9 cellular contexts compared by ENCODE assay signal in genomic region chr3:115836944-115837343, GRCh38.
DNase-seq lines count a peak whose midpoint lies in the region; ATAC-seq and TF ChIP-seq lines count a peak whose summit lies in the region.
"Had no signal": no experiment of that assay in that cellular context is flagged by ENCODE, and none has a peak within 500 bp of the region (broad histone marks: within the 10 kb centered on the region; RNA-seq: fewer than 3 reads in every experiment).

No MANE protein-coding gene starts in this region.

- H3K36me3 ChIP-seq in heart left ventricle (no peaks in the 10 kb centered on the region), upper lobe of left lung (no peaks in the 10 kb centered on the region)
- H3K36me3 ChIP-seq: SJCRH30 had no signal

- TF ChIP-seq CTCF in heart left ventricle (IDR thresholded peaks at IDR 0.05): peak; percentile 16 to 60 (median 46)
- peak; percentile 72 for TF ChIP-seq CTCF in fibroblast of mammary gland (conservative IDR thresholded peaks at IDR 0.05; ENCODE audit: control insufficient read depth, insufficient read depth, low read depth, low read length)
- TF ChIP-seq CTCF in upper lobe of left lung (IDR thresholded peaks at IDR 0.05): peak in 5 of 6 experiments; percentile 12 to 37 (median 24)

- peaks cover 0 to 8% (median 0%) of the 10 kb centered on the region in 12 donors for H3K4me1 ChIP-seq in heart left ventricle
- no peaks in the 10 kb centered on the region for H3K4me1 ChIP-seq in upper lobe of left lung
- H3K4me1 ChIP-seq: SJCRH30 had no signal

- intact Hi-C loops in heart left ventricle (cut with DNase I) (no loop called here), left ventricle myocardium superior (cut with micrococcal nuclease) (no loop called here)

- H3K9me3 ChIP-seq in heart left ventricle (no peaks in the 10 kb centered on the region), upper lobe of left lung (no peaks in the 10 kb centered on the region)
- H3K9me3 ChIP-seq: SJCRH30 had no signal

- TF ChIP-seq EP300 in upper lobe of left lung (IDR thresholded peaks at IDR 0.05): no peak

- H3K27me3 ChIP-seq in heart left ventricle: no peaks in the 10 kb centered on the region
- H3K27me3 ChIP-seq in upper lobe of left lung: no peaks in the 10 kb centered on the region
- H3K27me3 ChIP-seq: SJCRH30 had no signal

- H3K4me3 ChIP-seq in heart left ventricle (no peak overlapping the region), fibroblast of mammary gland (ENCODE audit: control insufficient read depth, low read depth, low read length) (no peak overlapping the region), upper lobe of left lung (no peak overlapping the region)
- H3K4me3 ChIP-seq: SJCRH30 had no signal

- TF ChIP-seq POLR2A in heart left ventricle (IDR thresholded peaks at IDR 0.05) (no peak), upper lobe of left lung (IDR thresholded peaks at IDR 0.05) (no peak)

- WGBS in heart left ventricle, 4 donors: 60 to 67% (median 61%) methylated on average over 3 of the region's 3 CpGs
- WGBS in upper lobe of left lung, 2 donors: 59% methylated on average over 3 of the region's 3 CpGs

- DNase-seq in heart left ventricle (no peak), left ventricle myocardium superior (no peak), OCI-M1 (lab: John Stamatoyannopoulos, UW) (peak; percentile 55), fibroblast of mammary gland (ENCODE audit: low read depth) (peak; percentile 34), upper lobe of left lung (no peak), SHP77 (lab: John Stamatoyannopoulos, UW) (no peak), NCI-H187 (lab: John Stamatoyannopoulos, UW) (no peak)

- H3K27ac ChIP-seq in heart left ventricle (no peak overlapping the region), upper lobe of left lung (no peak overlapping the region)
- H3K27ac ChIP-seq: SJCRH30 had no signal

- ATAC-seq in heart left ventricle (no peak), left ventricle myocardium superior (no peak), upper lobe of left lung (ENCODE audit: low FRiP score in 2 of 2) (no peak), GM21423 (IDR thresholded peaks at IDR 0.05; ENCODE audit: unreplicated experiment) (no peak)

Comparison
In these comparisons a context has a peak if more than half of its experiments do, and no peak if none do; other contexts are left out.
1. DNase-seq: peak in OCI-M1 (single experiment) and fibroblast of mammary gland (single experiment); none in heart left ventricle (0 of 5), left ventricle myocardium superior (single experiment), upper lobe of left lung (0 of 2), SHP77 (0 of 2) and NCI-H187 (0 of 2).
2. Peak in every context shown above with its lines, with median percentiles within 50 percentile points of each other: CTCF ChIP-seq.